8 cellular contexts compared by ENCODE assay signal in genomic region chr2:221529943-221530652, GRCh38. TPM values are rescaled to one million over a fixed set of nuclear protein-coding genes. Genes with fewer than 3 reads are reported as not detected.
DNase-seq lines count a peak whose midpoint lies in the region; FAIRE-seq and TF ChIP-seq lines count a peak whose summit lies in the region.

No MANE protein-coding gene starts in this region.

- peaks cover 4% of the 10 kb centered on the region for H3K36me3 Mint-ChIP-seq in nephron (ENCODE audit: low read depth)

- no peaks in the 10 kb centered on the region for H3K27me3 ChIP-seq in bronchial epithelial cell (ENCODE audit: control insufficient read depth, insufficient read depth, low read length)

- no peaks in the 10 kb centered on the region for H3K27me3 Mint-ChIP-seq in nephron (ENCODE audit: low read depth)

- no peaks in the 10 kb centered on the region for H3K36me3 ChIP-seq in bronchial epithelial cell (ENCODE audit: control insufficient read depth, insufficient read depth, low read length)

- peaks cover 41% of the 10 kb centered on the region for H3K4me1 Mint-ChIP-seq in nephron

- peak overlapping the region; percentile 24 to 77 (median 45) for H3K27ac Mint-ChIP-seq in nephron

- DNase-seq in DMS153 treated with DMSO at 0.1 percent for 48 hours (lab: John Stamatoyannopoulos, UW; ENCODE audit: unreplicated experiment): peak; percentile 65
- peak; percentile 53 for DNase-seq in NCI-H2171 (lab: John Stamatoyannopoulos, UW)
- DNase-seq in bronchial epithelial cell (ENCODE audit: low read depth): peak; percentile 97
- DNase-seq in GOT3 (lab: John Stamatoyannopoulos, UW): no peak
- DNase-seq in stimulated activated CD4-positive, alpha-beta T cell treated with anti-CD3 and anti-CD28 coated beads, Interleukin-1b, Interleukin-23, amount 100 ng/mL, for 48 hours: no peak
- no peak for DNase-seq in stimulated activated CD4-positive, alpha-beta T cell treated with anti-CD3 and anti-CD28 coated beads, Interleukin-12 subunit alpha, Interleukin-12 subunit beta, amount 100 ng/mL, for 4 hours
- no peak for DNase-seq in T1000 (lab: John Stamatoyannopoulos, UW)

- FAIRE-seq in bronchial epithelial cell (lab: Jason Lieb, UNC): no peak

- H3K4me3 Mint-ChIP-seq in nephron: peak overlapping the region in 2 of 3 experiments; percentile 1

- H3K9me3 Mint-ChIP-seq in nephron: no peaks in the 10 kb centered on the region

- TF ChIP-seq CTCF in bronchial epithelial cell (IDR thresholded peaks at IDR 0.05; ENCODE audit: insufficient read depth, low read length, severe bottlenecking) (no peak), nephron (IDR thresholded peaks at IDR 0.05; ENCODE audit: unreplicated experiment in 3 of 3) (no peak)

- H3K4me3 ChIP-seq in bronchial epithelial cell (ENCODE audit: low read depth, low read length): no peak overlapping the region

RNA-seq across cellular contexts. Expression of gene EPHA4, which starts 42.0 kb away (rescaled TPM):
- 6.1 and 14.7 TPM in 2 replicates for total RNA-seq in bronchial epithelial cell

Comparison
In these comparisons a context has a peak if more than half of its experiments do, and no peak if none do; other contexts are left out.
1. DNase-seq: peak in DMS153 treated with DMSO at 0.1 percent for 48 hours (single experiment), NCI-H2171 (single experiment) and bronchial epithelial cell (single experiment); none in GOT3 (single experiment), stimulated activated CD4-positive, alpha-beta T cell treated with anti-CD3 and anti-CD28 coated beads, Interleukin-1b, Interleukin-23, amount 100 ng/mL, for 48 hours (single experiment), stimulated activated CD4-positive, alpha-beta T cell treated with anti-CD3 and anti-CD28 coated beads, Interleukin-12 subunit alpha, Interleukin-12 subunit beta, amount 100 ng/mL, for 4 hours (single experiment) and T1000 (single experiment).